Comparison of ENCODE assay signal across 8 cellular contexts in the genomic region with DNA sequence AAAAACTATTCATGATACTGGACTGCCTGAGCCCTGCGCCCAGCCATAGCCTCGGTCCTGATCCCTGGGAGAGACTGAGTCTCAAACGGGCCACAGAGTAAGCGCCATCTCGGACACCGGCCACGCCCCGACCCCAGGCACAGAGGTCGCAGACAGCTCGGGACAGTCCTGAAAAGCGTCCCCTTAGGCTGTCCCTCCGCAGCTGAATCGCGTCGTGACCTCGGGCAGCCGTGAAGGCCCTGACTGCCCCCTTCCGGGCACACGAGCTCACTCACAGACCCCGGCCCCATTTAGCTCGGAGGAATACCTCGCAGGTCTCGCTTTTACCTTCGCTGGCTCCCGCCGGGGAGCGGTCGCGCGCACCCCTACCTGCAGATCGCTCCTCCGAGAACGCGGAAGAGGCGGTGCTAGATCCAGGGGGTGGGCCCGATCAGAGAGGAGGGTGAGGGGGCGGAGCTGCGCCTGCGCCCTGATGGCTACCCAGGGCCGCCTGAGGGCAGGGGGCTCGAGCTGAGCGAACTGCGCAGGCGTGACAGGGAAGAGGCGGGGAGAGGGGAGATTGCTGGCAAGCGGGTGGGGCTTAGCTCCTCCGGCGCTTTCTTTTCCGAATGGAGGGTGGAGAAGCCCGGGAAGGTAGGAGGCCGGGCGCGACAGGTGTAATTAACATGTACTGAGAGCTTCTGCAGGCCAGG. TPM values are rescaled to one million over a fixed set of nuclear protein-coding genes. Genes with fewer than 3 reads are reported as not detected.
A peak's percentile ranks its signal among the peaks of the same experiment; 100 is the strongest.
DNase-seq lines count a peak whose midpoint lies in the region; ATAC-seq and TF ChIP-seq lines count a peak whose summit lies in the region.

A gene (minus strand): TSS at position 411 of the 692 bp plus-strand sequence. CDS start 20,941 bp downstream, outside the sequence.

- TF ChIP-seq CTCF in CD14-positive monocyte (IDR thresholded peaks at IDR 0.05): no peak
- no peak for TF ChIP-seq CTCF in liver (IDR thresholded peaks at IDR 0.05; ENCODE audit: low read depth, low read length, missing input control)

- H3K27ac Mint-ChIP-seq in CD14-positive monocyte: peak within 1 kb of the TSS; percentile 84 to 97 (median 87)
- H3K27ac Mint-ChIP-seq in activated CD4-positive, alpha-beta memory T cell treated with anti-CD3 and anti-CD28 coated beads for 36 hours: peak within 1 kb of the TSS; percentile 77

- peaks cover 0 to 13% (median 11%) of the 10 kb centered on the region in 4 donors for H3K36me3 ChIP-seq in liver (ENCODE audit: control insufficient read depth in 4 of 4, insufficient read depth in 3 of 4, low read depth in 1 of 4, low read length in 3 of 4)

- peaks cover 46 to 50% of the 10 kb centered on the region in 2 donors for H3K36me3 Mint-ChIP-seq in CD14-positive monocyte
- H3K36me3 Mint-ChIP-seq in activated CD4-positive, alpha-beta memory T cell treated with anti-CD3 and anti-CD28 coated beads for 36 hours: peaks cover 11% of the 10 kb centered on the region

- DNase-seq in CD14-positive monocyte (ENCODE audit: low spot score) (peak; percentile 92), NCI-H82 treated with DMSO at 0.1 percent for 48 hours (lab: John Stamatoyannopoulos, UW; ENCODE audit: unreplicated experiment) (peak; percentile 86), dermis microvascular lymphatic vessel endothelial cell (ENCODE audit: low read depth in 2 of 2) (peak; percentile 86 to 95)
- peak; percentile 99 for DNase-seq in activated CD4-positive, alpha-beta memory T cell treated with anti-CD3 and anti-CD28 coated beads for 36 hours
- peak; percentile 98 for DNase-seq in stimulated activated CD4-positive, alpha-beta T cell treated with anti-CD3 and anti-CD28 coated beads, Interleukin-4, amount 100 ng/mL, for 24 hours

- POLR2A ChIA-PET in activated CD4-positive, alpha-beta memory T cell treated with anti-CD3 and anti-CD28 coated beads for 36 hours (lab: Charles Lee): interaction anchor here (0.6 to 5.5 kb wide), 9 partner anchors 12 to 104 kb away, joined by 3 to 47 read pairs (median 4); a partner anchor contains a TSS

- peak within 1 kb of the TSS; percentile 92 to 94 for H3K4me3 Mint-ChIP-seq in CD14-positive monocyte
- H3K4me3 Mint-ChIP-seq in activated CD4-positive, alpha-beta memory T cell treated with anti-CD3 and anti-CD28 coated beads for 36 hours: peak within 1 kb of the TSS; percentile 85

- H3K27me3 Mint-ChIP-seq in CD14-positive monocyte (ENCODE audit: low read depth in 3 of 3): no peaks in the 10 kb centered on the region
- H3K27me3 Mint-ChIP-seq in activated CD4-positive, alpha-beta memory T cell treated with anti-CD3 and anti-CD28 coated beads for 36 hours: no peaks in the 10 kb centered on the region

- WGBS in liver: under 1% methylated on average over 53 of the region's 53 CpGs

- TF ChIP-seq RAD21 in liver (IDR thresholded peaks at IDR 0.05): peak in 1 of 2 donors; percentile 36

- peak within 1 kb of the TSS; percentile 50 to 70 for H3K9ac ChIP-seq in liver (ENCODE audit: low read depth in 1 of 2, low read length in 2 of 2)

- ATAC-seq in GM19351 (IDR thresholded peaks at IDR 0.05; ENCODE audit: unreplicated experiment): peak; percentile 95
- ATAC-seq in HG03521 (IDR thresholded peaks at IDR 0.05; ENCODE audit: unreplicated experiment): peak; percentile 95

- peak within 1 kb of the TSS; percentile 69 to 87 (median 80) for H3K4me3 ChIP-seq in liver (ENCODE audit: low read depth in 1 of 3, low read length in 3 of 3)

- no peaks in the 10 kb centered on the region for H3K9me3 ChIP-seq in liver (ENCODE audit: control insufficient read depth in 4 of 4, low read length in 3 of 4)

- H3K27ac ChIP-seq in liver (ENCODE audit: low read depth in 1 of 2, low read length in 2 of 2): peak within 1 kb of the TSS; percentile 44 to 45

- CTCF ChIA-PET in activated CD4-positive, alpha-beta memory T cell treated with anti-CD3 and anti-CD28 coated beads for 36 hours (lab: Charles Lee): interaction anchor here (0.8 to 2.8 kb wide), 13 partner anchors 10 to 162 kb away, joined by 3 to 16 read pairs (median 5); a partner anchor contains a TSS

- no peaks in the 10 kb centered on the region for H3K9me3 Mint-ChIP-seq in CD14-positive monocyte
- H3K9me3 Mint-ChIP-seq in activated CD4-positive, alpha-beta memory T cell treated with anti-CD3 and anti-CD28 coated beads for 36 hours: no peaks in the 10 kb centered on the region

- intact Hi-C loops in CD14-positive monocyte (cut with micrococcal nuclease): no loop called here
- intact Hi-C loops in activated CD4-positive, alpha-beta memory T cell treated with anti-CD3 and anti-CD28 coated beads for 36 hours (cut with micrococcal nuclease): loop anchor here (1.0 to 10.0 kb wide), 5 partner anchors 12 to 259 kb away; a partner anchor contains a TSS

- H3K4me1 ChIP-seq in liver (ENCODE audit: control insufficient read depth in 4 of 4, insufficient read depth in 4 of 4, low read length in 3 of 4): peaks cover 0 to 16% (median 10%) of the 10 kb centered on the region in 4 donors

- peaks cover 63% of the 10 kb centered on the region for H3K4me1 Mint-ChIP-seq in CD14-positive monocyte
- peaks cover 53% of the 10 kb centered on the region for H3K4me1 Mint-ChIP-seq in activated CD4-positive, alpha-beta memory T cell treated with anti-CD3 and anti-CD28 coated beads for 36 hours (ENCODE audit: low read depth)

- no peaks in the 10 kb centered on the region for H3K27me3 ChIP-seq in liver (ENCODE audit: control insufficient read depth in 4 of 4, insufficient read depth in 4 of 4, low read length in 3 of 4)

TF ChIP-seq in liver, 16 proteins besides CTCF, POLR2A, EP300 and RAD21:
- TF ChIP-seq YY1 (IDR thresholded peaks at IDR 0.05) (peak; percentile 83), FOXA1 (IDR thresholded peaks at IDR 0.05) (no peak), GABPA (IDR thresholded peaks at IDR 0.05 in 1 of 2, conservative IDR thresholded peaks at IDR 0.05 in 1 of 2) (peak in 1 of 2 donors; percentile 59), NR2F2 (IDR thresholded peaks at IDR 0.05) (peak; percentile 19), HNF4A (conservative IDR thresholded peaks at IDR 0.05) (peak; percentile 19 to 30), EGR1 (IDR thresholded peaks at IDR 0.05; ENCODE audit: low read depth in 2 of 2) (peak; percentile 70 to 75), SP1 (IDR thresholded peaks at IDR 0.05) (peak; percentile 66), RXRA (IDR thresholded peaks at IDR 0.05) (peak; percentile 47 to 53)
- TF ChIP-seq, protein P1, sequence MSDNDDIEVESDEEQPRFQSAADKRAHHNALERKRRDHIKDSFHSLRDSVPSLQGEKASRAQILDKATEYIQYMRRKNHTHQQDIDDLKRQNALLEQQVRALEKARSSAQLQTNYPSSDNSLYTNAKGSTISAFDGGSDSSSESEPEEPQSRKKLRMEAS (IDR thresholded peaks at IDR 0.05): no peak
- TF ChIP-seq, protein P2, sequence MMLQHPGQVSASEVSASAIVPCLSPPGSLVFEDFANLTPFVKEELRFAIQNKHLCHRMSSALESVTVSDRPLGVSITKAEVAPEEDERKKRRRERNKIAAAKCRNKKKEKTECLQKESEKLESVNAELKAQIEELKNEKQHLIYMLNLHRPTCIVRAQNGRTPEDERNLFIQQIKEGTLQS (IDR thresholded peaks at IDR 0.05): no peak

RNA-seq across cellular contexts. Expression of the gene that starts here (rescaled TPM):
- polyA plus RNA-seq in CD14-positive monocyte (10 to 100 TPM; 38.2 to 38.6 TPM), liver (10 to 100 TPM; 10.2 to 17.3 TPM)
- 10 to 100 TPM; 28.2 to 28.5 TPM for total RNA-seq in activated CD4-positive, alpha-beta memory T cell treated with anti-CD3 and anti-CD28 coated beads for 36 hours
- total RNA-seq in dermis microvascular lymphatic vessel endothelial cell (14.6 and 17.1 TPM in 2 replicates), liver (10 to 100 TPM; 19.4 to 30.8 TPM)

Comparison
In these comparisons a context has a peak if more than half of its experiments do, and no peak if none do; other contexts are left out.
1. Peak in every context shown above with its lines: DNase-seq, ATAC-seq, H3K4me3 ChIP-seq and H3K27ac ChIP-seq.